1 cellular context compared by ENCODE assay signal in genomic region chr2:240586919-240587800, GRCh38.
TF ChIP-seq lines count a peak whose summit lies in the region.

No MANE protein-coding gene starts in this region.

TF ChIP-seq in HEK293, 187 proteins besides CTCF, POLR2A, EP300 and RAD21 (continued from another document):
- no peak for TF ChIP-seq ZBTB1 (tag by site-specific recombination; IDR thresholded peaks at IDR 0.05)
- no peak for TF ChIP-seq ZNF585B (tag by site-specific recombination; IDR thresholded peaks at IDR 0.05)
- no peak for TF ChIP-seq ZBTB11 (tag by site-specific recombination; conservative IDR thresholded peaks at IDR 0.05; ENCODE audit: low read depth)
- no peak for TF ChIP-seq TRIM28 (IDR thresholded peaks at IDR 0.05; ENCODE audit: borderline replicate concordance, low read length)
- TF ChIP-seq ZSCAN30 (tag by site-specific recombination; IDR thresholded peaks at IDR 0.05): peak; percentile 47; the same call in 1 of the 2 replicates
- no peak for TF ChIP-seq ZSCAN16 (tag by site-specific recombination; IDR thresholded peaks at IDR 0.05)
- no peak for TF ChIP-seq BCL11A (tag by site-specific recombination; IDR thresholded peaks at IDR 0.05; ENCODE audit: low read depth)
- 0 out of 2 replicates have a peak, but pooled peaks have one; percentile 47 for TF ChIP-seq KLF16 (tag by site-specific recombination; IDR thresholded peaks at IDR 0.05)
- TF ChIP-seq ZNF23 (tag by site-specific recombination; IDR thresholded peaks at IDR 0.05; ENCODE audit: borderline replicate concordance): no peak
- no peak for TF ChIP-seq ZBTB48 (tag by site-specific recombination; IDR thresholded peaks at IDR 0.05)
- no peak for TF ChIP-seq INSM2 (tag by site-specific recombination; IDR thresholded peaks at IDR 0.05)
- TF ChIP-seq ZNF148 (tag by site-specific recombination; IDR thresholded peaks at IDR 0.05; ENCODE audit: borderline replicate concordance): no peak
- TF ChIP-seq ZNF561 (tag by site-specific recombination; IDR thresholded peaks at IDR 0.05; ENCODE audit: borderline replicate concordance): no peak
- TF ChIP-seq ZNF658 (tag by site-specific recombination; IDR thresholded peaks at IDR 0.05): no peak
- TF ChIP-seq ZNF174 (tag by site-specific recombination; IDR thresholded peaks at IDR 0.05): no peak
- TF ChIP-seq ZNF624 (tag by site-specific recombination; IDR thresholded peaks at IDR 0.05): no peak
- TF ChIP-seq ZNF280D (tag by site-specific recombination; IDR thresholded peaks at IDR 0.05): no peak
- no peak for TF ChIP-seq ELK4 (IDR thresholded peaks at IDR 0.05; ENCODE audit: borderline replicate concordance, low read depth, low read length)
- no peak for TF ChIP-seq ZNF140 (tag by site-specific recombination; IDR thresholded peaks at IDR 0.05)
- no peak for TF ChIP-seq RBAK (tag by site-specific recombination; IDR thresholded peaks at IDR 0.05)
- TF ChIP-seq SALL2 (tag by site-specific recombination; IDR thresholded peaks at IDR 0.05; ENCODE audit: borderline replicate concordance): no peak
- peak; percentile 96 for TF ChIP-seq ZNF341 (tag by site-specific recombination; IDR thresholded peaks at IDR 0.05; ENCODE audit: low read depth)
- no peak for TF ChIP-seq MZF1 (tag by site-specific recombination; IDR thresholded peaks at IDR 0.05; ENCODE audit: borderline replicate concordance)
- TF ChIP-seq OSR2 (tag by site-specific recombination; IDR thresholded peaks at IDR 0.05): no peak
- TF ChIP-seq ZNF747 (tag by site-specific recombination; IDR thresholded peaks at IDR 0.05): no peak
- no peak for TF ChIP-seq ZNF580 (tag by site-specific recombination; IDR thresholded peaks at IDR 0.05)
- TF ChIP-seq ZFP69B (tag by site-specific recombination; IDR thresholded peaks at IDR 0.05): peak; percentile 73
- TF ChIP-seq KLF1 (tag by site-specific recombination; IDR thresholded peaks at IDR 0.05): 0 out of 2 replicates have a peak, but pooled peaks have one; percentile 30
- no peak for TF ChIP-seq PRDM1 (tag by site-specific recombination; IDR thresholded peaks at IDR 0.05)
- peak; percentile 76 for TF ChIP-seq SCRT1 (tag by site-specific recombination; IDR thresholded peaks at IDR 0.05; ENCODE audit: borderline replicate concordance)
- TF ChIP-seq ZNF335 (tag by site-specific recombination; conservative IDR thresholded peaks at IDR 0.05): no peak; the same call in 1 of the 2 replicates
- no peak for TF ChIP-seq ZNF266 (tag by site-specific recombination; IDR thresholded peaks at IDR 0.05; ENCODE audit: low read depth)
- TF ChIP-seq ZFHX2 (tag by site-specific recombination; conservative IDR thresholded peaks at IDR 0.05): peak; percentile 74
- no peak for TF ChIP-seq HOXA7 (CRISPR knock-in tag; IDR thresholded peaks at IDR 0.05; ENCODE audit: borderline replicate concordance)
- no peak for TF ChIP-seq TSHZ1 (tag by site-specific recombination; IDR thresholded peaks at IDR 0.05; ENCODE audit: borderline replicate concordance)
- no peak for TF ChIP-seq ZNF19 (tag by site-specific recombination; IDR thresholded peaks at IDR 0.05; ENCODE audit: low read depth)
- 0 out of 2 replicates have a peak, but pooled peaks have one; percentile 57 for TF ChIP-seq KLF7 (tag by site-specific recombination; IDR thresholded peaks at IDR 0.05; ENCODE audit: borderline replicate concordance)
TF ChIP-seq in HEK293: peak in this region for 25.
